11 cellular contexts compared by ENCODE assay signal in the genomic region with DNA sequence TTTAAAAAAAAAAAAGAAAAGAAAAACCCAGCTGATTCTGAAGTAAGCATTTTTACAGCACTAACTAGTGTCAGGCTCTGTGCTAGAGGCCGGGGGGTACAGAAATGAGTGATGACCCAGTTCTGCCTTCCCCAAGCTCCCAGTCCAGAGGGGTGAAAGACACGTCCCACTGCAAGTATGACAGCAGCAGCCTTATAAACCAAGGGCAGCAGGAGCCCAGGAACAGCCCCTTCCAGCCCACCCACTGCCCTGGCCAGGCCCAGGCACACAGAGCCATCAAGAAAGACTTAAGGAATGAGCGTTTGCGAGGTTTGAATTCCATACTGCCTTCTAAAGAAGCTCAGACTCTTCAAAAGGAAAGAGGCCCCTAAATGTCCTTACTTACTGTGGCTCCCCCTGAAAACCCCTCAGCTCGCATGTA. TPM values are rescaled to one million over a fixed set of nuclear protein-coding genes. Genes with fewer than 3 reads are reported as not detected.
A peak's percentile ranks its signal among the peaks of the same experiment; 100 is the strongest.
DNase-seq lines count a peak whose midpoint lies in the region; ATAC-seq and TF ChIP-seq lines count a peak whose summit lies in the region.
"Had no signal": no experiment of that assay in that cellular context is flagged by ENCODE, and none has a peak within 500 bp of the region (broad histone marks: within the 10 kb centered on the region; RNA-seq: fewer than 3 reads in every experiment).

No MANE protein-coding gene starts in this region.

- H3K79me1 ChIP-seq in mesenchymal stem cell (replicated peaks; ENCODE audit: low read length, poor library complexity, severe bottlenecking) = peaks cover 34% of the 10 kb centered on the region

- peak overlapping the region; percentile 79 for H3K9ac ChIP-seq in mesenchymal stem cell (ENCODE audit: low read length)

- no peak for TF ChIP-seq POLR2A in tibial nerve (IDR thresholded peaks at IDR 0.05)

- peak overlapping the region in 1 of 2 experiments; percentile 66 for H3K4me3 ChIP-seq in mesenchymal stem cell (ENCODE audit: insufficient read depth in 1 of 2, low read depth in 1 of 2, low read length in 2 of 2)
- peak overlapping the region in 2 of 4 donors; percentile 4 to 29 for H3K4me3 ChIP-seq in tibial nerve

- H2BK12ac ChIP-seq in mesenchymal stem cell (ENCODE audit: low read length in 2 of 2) = peak overlapping the region in 1 of 2 experiments; percentile 81

- no peak overlapping the region for H2AFZ ChIP-seq in mesenchymal stem cell (ENCODE audit: low read depth, low read length)

- WGBS in mesenchymal stem cell = 26% methylated on average over 5 of the region's 5 CpGs
- WGBS in tibial nerve, 2 donors = 35 to 48% methylated on average over 5 of the region's 5 CpGs

- DNase-seq in Right ventricle myocardium inferior (ENCODE audit: missing footprints) (no peak), cardiac septum (ENCODE audit: low spot score) (no peak), astrocyte of the hippocampus (ENCODE audit: low read depth, low spot score) (peak; percentile 33), mesenchymal stem cell (peak; percentile 65), tibial nerve (ENCODE audit: low spot score in 2 of 2) (no peak), DMS114 treated with DMSO at 0.1 percent for 48 hours (lab: John Stamatoyannopoulos, UW; ENCODE audit: unreplicated experiment) (no peak), NCI-H1417 (lab: John Stamatoyannopoulos, UW) (no peak)
- DNase-seq: foreskin keratinocyte, NCI-H446, occipital lobe had no signal

- H3K36me3 ChIP-seq in mesenchymal stem cell (ENCODE audit: control insufficient read depth in 1 of 2, insufficient read depth in 2 of 2, low read depth in 1 of 2, low read length in 2 of 2) (peaks cover 2 to 5% of the 10 kb centered on the region in 2 experiments), tibial nerve (no peaks in the 10 kb centered on the region)

- no peak overlapping the region for H2BK15ac ChIP-seq in mesenchymal stem cell (ENCODE audit: low read depth, poor library complexity, severe bottlenecking)

- no peak for TF ChIP-seq CTCF in tibial nerve (IDR thresholded peaks at IDR 0.05)

- ATAC-seq in Right ventricle myocardium inferior (peak; percentile 15), GM18511 (IDR thresholded peaks at IDR 0.05; ENCODE audit: unreplicated experiment) (no peak)
- ATAC-seq: foreskin keratinocyte had no signal

- peaks cover 15% of the 10 kb centered on the region for H3K4me1 ChIP-seq in mesenchymal stem cell (ENCODE audit: control insufficient read depth, insufficient read depth, low read depth, low read length)
- peaks cover 0 to 49% (median 19%) of the 10 kb centered on the region in 4 donors for H3K4me1 ChIP-seq in tibial nerve
- H3K4me1 ChIP-seq: foreskin keratinocyte had no signal

- peak overlapping the region; percentile 5 for H4K91ac ChIP-seq in mesenchymal stem cell (ENCODE audit: low read length)

- peak overlapping the region; percentile 37 to 67 for H3K18ac ChIP-seq in mesenchymal stem cell (ENCODE audit: low read depth in 1 of 2, low read length in 2 of 2)

- H2AK5ac ChIP-seq in mesenchymal stem cell (ENCODE audit: low read length, severe bottlenecking) = peak overlapping the region; percentile 5

- H2BK5ac ChIP-seq in mesenchymal stem cell (ENCODE audit: low read depth, low read length, poor library complexity, severe bottlenecking) = no peak overlapping the region

- H4K8ac ChIP-seq in mesenchymal stem cell (ENCODE audit: low read length) = peak overlapping the region; percentile 2

- no peak overlapping the region for H2BK120ac ChIP-seq in mesenchymal stem cell (ENCODE audit: low read depth, low read length)

- H3K14ac ChIP-seq in mesenchymal stem cell (ENCODE audit: low read length in 2 of 2) = peak overlapping the region in 1 of 2 experiments; percentile 53

- no peak overlapping the region for H3K23ac ChIP-seq in mesenchymal stem cell (ENCODE audit: low read length in 2 of 2)

- no peak overlapping the region for H3K4me2 ChIP-seq in mesenchymal stem cell (ENCODE audit: low read length, poor library complexity, severe bottlenecking)

- peak overlapping the region in 1 of 2 experiments; percentile 74 for H3K4ac ChIP-seq in mesenchymal stem cell (ENCODE audit: low read depth in 1 of 2, low read length in 2 of 2)

- no peak for TF ChIP-seq EP300 in tibial nerve (IDR thresholded peaks at IDR 0.05)

- H3K9me3 ChIP-seq in mesenchymal stem cell (ENCODE audit: control insufficient read depth, low read length) (no peaks in the 10 kb centered on the region), tibial nerve (no peaks in the 10 kb centered on the region)

- H3K27me3 ChIP-seq in mesenchymal stem cell (ENCODE audit: control insufficient read depth in 1 of 2, insufficient read depth in 1 of 2, low read length in 2 of 2) = no peaks in the 10 kb centered on the region
- no peaks in the 10 kb centered on the region for H3K27me3 ChIP-seq in tibial nerve
- H3K27me3 ChIP-seq: foreskin keratinocyte had no signal

- intact Hi-C loops in Right ventricle myocardium inferior (cut with DNase I) = no loop called here
- intact Hi-C loops in cardiac septum (cut with DNase I) = loop anchor here (2.0 kb wide), 1 partner anchor 171 kb away; no protein-coding TSS in a partner anchor

- peak overlapping the region; percentile 34 for H3K27ac ChIP-seq in mesenchymal stem cell (ENCODE audit: low read length, poor library complexity, severe bottlenecking)
- peak overlapping the region; percentile 4 to 90 (median 78) for H3K27ac ChIP-seq in tibial nerve
- H3K27ac ChIP-seq: foreskin keratinocyte had no signal

RNA-seq across cellular contexts. Expression of a gene that starts 10.1 kb away (rescaled TPM):
- total RNA-seq in Right ventricle myocardium inferior (1.7 TPM), cardiac septum (0.86 TPM), tibial nerve (1 to 10 TPM; 4.2 to 7.2 (median 4.9) TPM)
- 8.3 TPM for polyA plus RNA-seq in mesenchymal stem cell (2013, experiment 1 of 2)
- 7.9 TPM for polyA plus RNA-seq in mesenchymal stem cell (2013, experiment 2 of 2)

Comparison
In these comparisons a context has a peak if more than half of its experiments do, and no peak if none do; other contexts are left out.
1. DNase-seq: peak in astrocyte of the hippocampus (single experiment) and mesenchymal stem cell (single experiment); none in Right ventricle myocardium inferior (single experiment), cardiac septum (single experiment), tibial nerve (0 of 2), DMS114 treated with DMSO at 0.1 percent for 48 hours (single experiment) and NCI-H1417 (0 of 3).